In genomic region chr5:10995891-10996290, GRCh38 we compare ENCODE assay signal across 35 cellular contexts.
"Had no signal": no experiment of that assay in that cellular context is flagged by ENCODE, and none has a peak within 500 bp of the region (broad histone marks: within the 10 kb centered on the region; RNA-seq: fewer than 3 reads in every experiment).

No MANE protein-coding gene starts in this region.

- H3K9ac ChIP-seq: KMS-11 had no signal

- H3K27ac ChIP-seq: KMS-11 had no signal

- DNase-seq: Karpas-422, Kasumi-1, KG1, MM.1S, MV-4-11, NCI-H1048, NCI-H1092, NCI-H1092 treated with DMSO at 0.1 percent for 48 hours, NCI-H1105, NCI-H1105 treated with DMSO at 0.1 percent for 48 hours, NCI-H1417, NCI-H1417 treated with DMSO at 0.1 percent for 48 hours, NCI-H1436, NCI-H1436 treated with DMSO at 0.1 percent for 48 hours, NCI-H146, NCI-H1694, NCI-H1694 treated with DMSO at 0.1 percent for 48 hours, NCI-H187, NCI-H187 treated with DMSO at 0.1 percent for 48 hours, NCI-H1930, NCI-H2029, NCI-H2029 treated with DMSO at 0.1 percent for 48 hours, NCI-H2081, NCI-H2081 treated with DMSO at 0.1 percent for 48 hours, NCI-H2107, NCI-H2171, NCI-H2171 treated with DMSO at 0.1 percent for 48 hours, NCI-H2227 treated with DMSO at 0.1 percent for 48 hours, NCI-H226, NCI-H345, NCI-H446, NCI-H446 treated with DMSO at 0.1 percent for 48 hours, NCI-H510A, NCI-H510A treated with DMSO at 0.1 percent for 48 hours had no signal

- H3K4me2 ChIP-seq: KMS-11 had no signal
